8 cellular contexts compared by ENCODE assay signal in genomic region chr19:45467115-45467455, GRCh38. TPM values are rescaled to one million over a fixed set of nuclear protein-coding genes. Genes with fewer than 3 reads are reported as not detected.
DNase-seq lines count a peak whose midpoint lies in the region; ATAC-seq, FAIRE-seq and TF ChIP-seq lines count a peak whose summit lies in the region.

No MANE protein-coding gene starts in this region.

- RAD21 ChIA-PET in GM12878 (lab: Charles Lee; ENCODE audit: unreplicated experiment): interaction anchor here (1.0 to 4.3 kb wide), 7 partner anchors 10 to 178 kb away, joined by 3 to 64 read pairs (median 8); no protein-coding TSS in a partner anchor

- SMC1A ChIA-PET in GM12878 (lab: Charles Lee; ENCODE audit: uncharacterized antibody, unreplicated experiment): interaction anchor here (1.2 to 4.8 kb wide), 6 partner anchors 10 to 63 kb away, joined by 3 to 52 read pairs (median 6); partner anchors contain the start of gene PPP1R13L

- intact Hi-C loops in GM12878 (cut with micrococcal nuclease; ENCODE audit: unreplicated experiment): no loop called here

- H3K9me3 Mint-ChIP-seq in stimulated activated naive CD8-positive, alpha-beta T cell treated with anti-CD3 and anti-CD28 coated beads, Interleukin-15, Interleukin-2, amounts not matched to agents 100 ng/mL and 50 ng/mL, for 24 hours: no peaks in the 10 kb centered on the region
- no peaks in the 10 kb centered on the region for H3K9me3 Mint-ChIP-seq in memory B cell

- no peaks in the 10 kb centered on the region for H3K79me2 ChIP-seq in GM12878 (ENCODE audit: control insufficient read depth, insufficient read depth, low read length)

- H3K4me1 Mint-ChIP-seq in stimulated activated naive CD8-positive, alpha-beta T cell treated with anti-CD3 and anti-CD28 coated beads, Interleukin-15, Interleukin-2, amounts not matched to agents 100 ng/mL and 50 ng/mL, for 24 hours (ENCODE audit: low read depth): peaks cover 39% of the 10 kb centered on the region
- peaks cover 27% of the 10 kb centered on the region for H3K4me1 Mint-ChIP-seq in memory B cell

- CTCF ChIA-PET in GM12878 (lab: Yijun Ruan, JAX): interaction anchor here (1.1 to 5.2 kb wide), 12 partner anchors 11 to 140 kb away, joined by 3 to 71 read pairs (median 12); no protein-coding TSS in a partner anchor

- H3K27ac ChIP-seq in GM12878 (ENCODE audit: control insufficient read depth, insufficient read depth): no peak overlapping the region

- ATAC-seq in stimulated activated naive CD8-positive, alpha-beta T cell treated with anti-CD3 and anti-CD28 coated beads, Interleukin-15, Interleukin-2, amounts not matched to agents 100 U/mL and 50 U/mL, for 24 hours: no peak
- ATAC-seq in GM12878 (no peak), memory B cell (ENCODE audit: low read depth) (no peak), GM18519 (IDR thresholded peaks at IDR 0.05; ENCODE audit: low FRiP score, unreplicated experiment) (no peak)

- H3K4me3 ChIP-seq in GM12878: peak overlapping the region; percentile 82

- peak overlapping the region; percentile 88 for H3K4me3 Mint-ChIP-seq in stimulated activated naive CD8-positive, alpha-beta T cell treated with anti-CD3 and anti-CD28 coated beads, Interleukin-15, Interleukin-2, amounts not matched to agents 100 ng/mL and 50 ng/mL, for 24 hours
- peak overlapping the region; percentile 91 for H3K4me3 Mint-ChIP-seq in memory B cell

- peaks cover 7% of the 10 kb centered on the region for H3K36me3 Mint-ChIP-seq in stimulated activated naive CD8-positive, alpha-beta T cell treated with anti-CD3 and anti-CD28 coated beads, Interleukin-15, Interleukin-2, amounts not matched to agents 100 ng/mL and 50 ng/mL, for 24 hours (ENCODE audit: low read depth)
- peaks cover 4% of the 10 kb centered on the region for H3K36me3 Mint-ChIP-seq in memory B cell

- BruUV-seq in GM12878 (replicated peaks; lab: Mats Ljungman, UMichigan): no TSS peak

- FAIRE-seq in GM12878 (lab: Jason Lieb, UNC): no peak
- no peak for FAIRE-seq in HTR-8/SVneo (lab: Jason Lieb, UNC)

- in situ Hi-C loops in GM12878 (cut with MboI): loop anchor here (25.0 kb wide), 1 partner anchor 1705 kb away; the partner anchor contains the start of gene SMG9

- peak overlapping the region; percentile 91 for H2AFZ ChIP-seq in GM12878 (ENCODE audit: control insufficient read depth, low read depth, low read length)

- no peak for TF ChIP-seq POLR2A in GM12878 (IDR thresholded peaks at IDR 0.05; ENCODE audit: low read depth, low read length)

- H3K27me3 Mint-ChIP-seq in stimulated activated naive CD8-positive, alpha-beta T cell treated with anti-CD3 and anti-CD28 coated beads, Interleukin-15, Interleukin-2, amounts not matched to agents 100 ng/mL and 50 ng/mL, for 24 hours: peaks cover 9% of the 10 kb centered on the region
- peaks cover 6% of the 10 kb centered on the region for H3K27me3 Mint-ChIP-seq in memory B cell

- H3K36me3 ChIP-seq in GM12878 (ENCODE audit: control insufficient read depth in 2 of 2, insufficient read depth in 2 of 2, low read length in 1 of 2): no peaks in the 10 kb centered on the region

- WGBS in GM12878 (ENCODE audit: insufficient coverage, insufficient replicate concordance, low lambda C conversion rate, missing lambda C conversion rate): under 1% methylated on average over 11 of the region's 11 CpGs

- H3K9ac ChIP-seq in GM12878 (ENCODE audit: control insufficient read depth, insufficient read depth, low read length): peak overlapping the region; percentile 45; the same call in 1 of the 2 replicates

- H3K4me1 ChIP-seq in GM12878 (ENCODE audit: control insufficient read depth, insufficient read depth, low read length): peaks cover 14% of the 10 kb centered on the region

- peak overlapping the region; percentile 3 for H3K27ac Mint-ChIP-seq in stimulated activated naive CD8-positive, alpha-beta T cell treated with anti-CD3 and anti-CD28 coated beads, Interleukin-15, Interleukin-2, amounts not matched to agents 100 ng/mL and 50 ng/mL, for 24 hours
- H3K27ac Mint-ChIP-seq in memory B cell: peak overlapping the region; percentile 96

- H3K4me2 ChIP-seq in GM12878 (ENCODE audit: control insufficient read depth, insufficient read depth): peak overlapping the region; percentile 100

- no peak for TF ChIP-seq CTCF in GM12878 (IDR thresholded peaks at IDR 0.05 in 2 of 3, conservative IDR thresholded peaks at IDR 0.05 in 1 of 3; ENCODE audit: control insufficient read depth in 2 of 3, extremely low read depth in 1 of 3, insufficient read depth in 1 of 3, low read depth in 3 of 3, low read length in 3 of 3)

- POLR2A ChIA-PET in GM12878 (lab: Charles Lee): interaction anchor here (0.6 to 2.1 kb wide), 12 partner anchors 10 to 1969 kb away, joined by 3 to 8 read pairs (median 4); no protein-coding TSS in a partner anchor

- peaks cover 3% of the 10 kb centered on the region; the same call in 1 of the 2 replicates for H4K20me1 ChIP-seq in GM12878 (ENCODE audit: control insufficient read depth, insufficient read depth)

- TF ChIP-seq EP300 in GM12878 (IDR thresholded peaks at IDR 0.05; ENCODE audit: borderline replicate concordance in 1 of 2, control insufficient read depth in 1 of 2, low read depth in 2 of 2, low read length in 2 of 2): no peak

- DNase-seq in stimulated activated naive CD8-positive, alpha-beta T cell treated with anti-CD3 and anti-CD28 coated beads, Interleukin-15, Interleukin-2, amounts not matched to agents 100 U/mL and 50 U/mL, for 24 hours: no peak
- DNase-seq in GM12878 (ENCODE audit: low read depth, low spot score) (no peak), memory B cell (ENCODE audit: low spot score in 2 of 2) (no peak), cortex of kidney (lab: John Stamatoyannopoulos, UW) (no peak), HTR-8/SVneo (ENCODE audit: insufficient read length, low spot score) (no peak)
- DNase-seq in central memory CD4-positive, alpha-beta T cell: no peak

- no peak for TF ChIP-seq RAD21 in GM12878 (IDR thresholded peaks at IDR 0.05; ENCODE audit: insufficient read depth, low read depth, low read length)

- no peaks in the 10 kb centered on the region for H3K9me3 ChIP-seq in GM12878 (replicated peaks; ENCODE audit: control insufficient read depth, insufficient read depth, low read length)

- H3K27me3 ChIP-seq in GM12878 (replicated peaks in 1 of 2; ENCODE audit: control insufficient read depth in 2 of 2, insufficient read depth in 2 of 2, low read length in 1 of 2): no peaks in the 10 kb centered on the region

RNA-seq across cellular contexts. Expression of gene FOSB, which starts 0.7 kb away (rescaled TPM):
- 2.5 and 2.8 TPM in 2 replicates for total RNA-seq in GM12878 (2013; cell fraction: nucleolus; rRNA removed)
- total RNA-seq in GM12878 (2014; rRNA removed) (0.11 and 0.44 TPM in 2 replicates), GM12878 (2014; rRNA removed; fragmentation: Illumina TruSeq; extraction: Trizol) (0.14 and 0.31 TPM in 2 replicates), GM12878 (2021) (0.56 and 0.69 TPM in 2 replicates)
- polyA plus RNA-seq in GM12878 (2011; ENCODE audit: low read depth): 0.52 TPM
- polyA plus RNA-seq in GM12878 (2011; rRNA removed) (0.13 and 0.20 TPM in 2 replicates), GM12878 (2014; fragmentation: Illumina TruSeq; extraction: Trizol) (0.28 and 0.35 TPM in 2 replicates), GM12878 (2014; fragmentation: Nextera tagmentation; extraction: Ambion mirVana) (under 1 TPM; 0.06 to 0.07 TPM), GM12878 (2014; rRNA removed) (0.24 and 0.34 TPM in 2 replicates), GM12878 (2016; fragmentation: Nextera tagmentation; extraction: Ambion mirVana) (under 1 TPM; 0.29 to 0.45 TPM)
- polyA plus RNA-seq in GM12878 (2011; cell fraction: cytosol; rRNA removed): 0.25 and 0.34 TPM in 2 replicates
- polyA plus RNA-seq in GM12878 (2011; cell fraction: nucleus; rRNA removed): 1.6 and 1.8 TPM in 2 replicates
- polyA plus RNA-seq in GM12878 (2012): 0.83 and 1.1 TPM in 2 replicates
- polyA minus RNA-seq in GM12878 (2011; rRNA and poly(A)+ RNA removed): 1.8 and 2.5 TPM in 2 replicates
- polyA minus RNA-seq in GM12878 (2011; cell fraction: cytosol; rRNA and poly(A)+ RNA removed): not detected in 2 replicates
- polyA minus RNA-seq in GM12878 (2011; cell fraction: nucleus; rRNA and poly(A)+ RNA removed): 3.9 and 7.5 TPM in 2 replicates

RNA-seq across cellular contexts. Expression of gene RTN2, which starts 29.8 kb away (rescaled TPM):
- total RNA-seq in GM12878 (2013; cell fraction: nucleolus; rRNA removed): 6.8 and 7.8 TPM in 2 replicates
- total RNA-seq in GM12878 (2014; rRNA removed) (4.0 and 5.2 TPM in 2 replicates), GM12878 (2014; rRNA removed; fragmentation: Illumina TruSeq; extraction: Trizol) (3.4 and 4.2 TPM in 2 replicates), GM12878 (2021) (9.7 and 11.6 TPM in 2 replicates)
- polyA plus RNA-seq in GM12878 (2011; ENCODE audit: low read depth): 20.8 TPM
- polyA plus RNA-seq in GM12878 (2011; rRNA removed) (1.1 and 2.6 TPM in 2 replicates), GM12878 (2014; fragmentation: Illumina TruSeq; extraction: Trizol) (5.5 and 5.9 TPM in 2 replicates), GM12878 (2014; fragmentation: Nextera tagmentation; extraction: Ambion mirVana) (under 1 TPM; 0.32 to 0.42 TPM), GM12878 (2014; rRNA removed) (10.3 and 11.0 TPM in 2 replicates), GM12878 (2016; fragmentation: Nextera tagmentation; extraction: Ambion mirVana) (1 to 10 TPM; 4.8 to 4.9 TPM)
- 4.2 and 4.4 TPM in 2 replicates for polyA plus RNA-seq in GM12878 (2011; cell fraction: cytosol; rRNA removed)
- 3.1 and 4.2 TPM in 2 replicates for polyA plus RNA-seq in GM12878 (2011; cell fraction: nucleus; rRNA removed)
- polyA plus RNA-seq in GM12878 (2012): 18.2 and 18.6 TPM in 2 replicates
- polyA minus RNA-seq in GM12878 (2011; rRNA and poly(A)+ RNA removed): 2.0 and 2.3 TPM in 2 replicates
- polyA minus RNA-seq in GM12878 (2011; cell fraction: cytosol; rRNA and poly(A)+ RNA removed): 1.7 and 1.8 TPM in 2 replicates
- polyA minus RNA-seq in GM12878 (2011; cell fraction: nucleus; rRNA and poly(A)+ RNA removed): 1.8 and 2.8 TPM in 2 replicates

RNA-seq across cellular contexts. Expression of gene PPM1N, which starts 31.2 kb away (rescaled TPM):
- 2.0 and 2.5 TPM in 2 replicates for total RNA-seq in GM12878 (2013; cell fraction: nucleolus; rRNA removed)
- 3.4 and 4.1 TPM in 2 replicates for total RNA-seq in GM12878 (2014; rRNA removed)
- 2.9 and 4.0 TPM in 2 replicates for total RNA-seq in GM12878 (2014; rRNA removed; fragmentation: Illumina TruSeq; extraction: Trizol)
- 3.5 and 4.1 TPM in 2 replicates for total RNA-seq in GM12878 (2021)
- 3.8 TPM for polyA plus RNA-seq in GM12878 (2011; ENCODE audit: low read depth)
- 1.6 and 1.7 TPM in 2 replicates for polyA plus RNA-seq in GM12878 (2011; rRNA removed)
- 1.5 and 3.1 TPM in 2 replicates for polyA plus RNA-seq in GM12878 (2011; cell fraction: cytosol; rRNA removed)
- 1.8 and 2.5 TPM in 2 replicates for polyA plus RNA-seq in GM12878 (2011; cell fraction: nucleus; rRNA removed)
- 3.9 and 4.9 TPM in 2 replicates for polyA plus RNA-seq in GM12878 (2012)
- polyA plus RNA-seq in GM12878 (2014; fragmentation: Illumina TruSeq; extraction: Trizol): 3.6 and 5.4 TPM in 2 replicates
- polyA plus RNA-seq in GM12878 (2014; fragmentation: Nextera tagmentation; extraction: Ambion mirVana): 1 to 10 TPM; 4.6 to 4.7 TPM
- polyA plus RNA-seq in GM12878 (2014; rRNA removed): 5.3 and 5.4 TPM in 2 replicates
- polyA plus RNA-seq in GM12878 (2016; fragmentation: Nextera tagmentation; extraction: Ambion mirVana): 1 to 10 TPM; 2.6 to 3.2 TPM
- 1.1 TPM in 1 of 2 replicates, not detected in the other for polyA minus RNA-seq in GM12878 (2011; rRNA and poly(A)+ RNA removed)
- not detected in 2 replicates for polyA minus RNA-seq in GM12878 (2011; cell fraction: cytosol; rRNA and poly(A)+ RNA removed)
- 0.24 and 0.86 TPM in 2 replicates for polyA minus RNA-seq in GM12878 (2011; cell fraction: nucleus; rRNA and poly(A)+ RNA removed)

RNA-seq across cellular contexts. Expression of gene VASP, which starts 40.2 kb away (rescaled TPM):
- total RNA-seq in GM12878 (2013; cell fraction: nucleolus; rRNA removed): 67.3 and 71.5 TPM in 2 replicates
- total RNA-seq in GM12878 (2014; rRNA removed): 220 and 298 TPM in 2 replicates
- 84.2 and 95.6 TPM in 2 replicates for total RNA-seq in GM12878 (2014; rRNA removed; fragmentation: Illumina TruSeq; extraction: Trizol)
- total RNA-seq in GM12878 (2021): 217 and 228 TPM in 2 replicates
- 35.0 TPM for polyA plus RNA-seq in GM12878 (2011; ENCODE audit: low read depth)
- 59.1 and 74.0 TPM in 2 replicates for polyA plus RNA-seq in GM12878 (2011; rRNA removed)
- polyA plus RNA-seq in GM12878 (2011; cell fraction: cytosol; rRNA removed): 87.1 and 124 TPM in 2 replicates
- 95.6 and 133 TPM in 2 replicates for polyA plus RNA-seq in GM12878 (2011; cell fraction: nucleus; rRNA removed)
- 73.2 and 77.3 TPM in 2 replicates for polyA plus RNA-seq in GM12878 (2012)
- 98.4 and 139 TPM in 2 replicates for polyA plus RNA-seq in GM12878 (2014; fragmentation: Illumina TruSeq; extraction: Trizol)
- 10 to 100 TPM; 19.5 to 27.5 TPM for polyA plus RNA-seq in GM12878 (2014; fragmentation: Nextera tagmentation; extraction: Ambion mirVana)
- 188 and 276 TPM in 2 replicates for polyA plus RNA-seq in GM12878 (2014; rRNA removed)
- 10 to 100 TPM; 39.8 to 50.4 TPM for polyA plus RNA-seq in GM12878 (2016; fragmentation: Nextera tagmentation; extraction: Ambion mirVana)
- 43.7 and 84.4 TPM in 2 replicates for polyA minus RNA-seq in GM12878 (2011; rRNA and poly(A)+ RNA removed)
- polyA minus RNA-seq in GM12878 (2011; cell fraction: cytosol; rRNA and poly(A)+ RNA removed): 58.4 and 68.9 TPM in 2 replicates
- 42.8 and 79.8 TPM in 2 replicates for polyA minus RNA-seq in GM12878 (2011; cell fraction: nucleus; rRNA and poly(A)+ RNA removed)

RNA-seq across cellular contexts. Expression of gene ERCC1, which starts 43.4 kb away (rescaled TPM):
- total RNA-seq in GM12878 (2013; cell fraction: nucleolus; rRNA removed): 59.3 and 59.4 TPM in 2 replicates
- total RNA-seq in GM12878 (2014; rRNA removed): 74.7 and 82.6 TPM in 2 replicates
- total RNA-seq in GM12878 (2014; rRNA removed; fragmentation: Illumina TruSeq; extraction: Trizol): 45.4 and 57.2 TPM in 2 replicates
- 70.1 and 75.3 TPM in 2 replicates for total RNA-seq in GM12878 (2021)
- polyA plus RNA-seq in GM12878 (2011; ENCODE audit: low read depth): 161 TPM
- 36.8 and 65.0 TPM in 2 replicates for polyA plus RNA-seq in GM12878 (2011; rRNA removed)
- 105 and 127 TPM in 2 replicates for polyA plus RNA-seq in GM12878 (2011; cell fraction: cytosol; rRNA removed)
- polyA plus RNA-seq in GM12878 (2011; cell fraction: nucleus; rRNA removed): 101 and 105 TPM in 2 replicates
- polyA plus RNA-seq in GM12878 (2012): 49.9 and 53.1 TPM in 2 replicates
- polyA plus RNA-seq in GM12878 (2014; fragmentation: Illumina TruSeq; extraction: Trizol): 23.1 and 52.0 TPM in 2 replicates
- 10 to 100 TPM; 14.7 to 36.8 TPM for polyA plus RNA-seq in GM12878 (2014; fragmentation: Nextera tagmentation; extraction: Ambion mirVana)
- polyA plus RNA-seq in GM12878 (2014; rRNA removed): 104 and 113 TPM in 2 replicates
- 10 to 100 TPM; 54.2 to 66.8 TPM for polyA plus RNA-seq in GM12878 (2016; fragmentation: Nextera tagmentation; extraction: Ambion mirVana)
- 51.6 and 101 TPM in 2 replicates for polyA minus RNA-seq in GM12878 (2011; rRNA and poly(A)+ RNA removed)
- 45.3 and 49.4 TPM in 2 replicates for polyA minus RNA-seq in GM12878 (2011; cell fraction: cytosol; rRNA and poly(A)+ RNA removed)
- 28.0 and 31.4 TPM in 2 replicates for polyA minus RNA-seq in GM12878 (2011; cell fraction: nucleus; rRNA and poly(A)+ RNA removed)
